ENCODE assay signal across 17 cellular contexts in genomic region chrX:10761447-10761846, GRCh38.
A peak's percentile ranks its signal among the peaks of the same experiment; 100 is the strongest.
DNase-seq lines count a peak whose midpoint lies in the region; ATAC-seq, FAIRE-seq and TF ChIP-seq lines count a peak whose summit lies in the region.
"Had no signal": no experiment of that assay in that cellular context is flagged by ENCODE, and none has a peak within 500 bp of the region (broad histone marks: within the 10 kb centered on the region; RNA-seq: fewer than 3 reads in every experiment).

No MANE protein-coding gene starts in this region.

- H3K36me3 ChIP-seq in K562 (ENCODE audit: control insufficient read depth, insufficient read depth, low read length) = no peaks in the 10 kb centered on the region
- H3K36me3 ChIP-seq in mesenchymal stem cell (ENCODE audit: control insufficient read depth in 1 of 2, insufficient read depth in 2 of 2, low read depth in 1 of 2, low read length in 2 of 2) = no peaks in the 10 kb centered on the region
- H3K36me3 ChIP-seq: BLaER1 had no signal

- H3K27ac ChIP-seq in K562 (ENCODE audit: extremely low read depth, low read depth, low read length) (no peak overlapping the region), mesenchymal stem cell (ENCODE audit: low read length, poor library complexity, severe bottlenecking) (no peak overlapping the region)
- H3K27ac ChIP-seq: 22Rv1, BLaER1 had no signal

- peaks cover 27% of the 10 kb centered on the region for H3K27me3 Mint-ChIP-seq in activated T-cell treated with anti-CD3 and anti-CD28 coated beads, Interleukin-2, amount 50 U/mL, for 24 hours

- no peak for TF ChIP-seq CTCF in K562 (IDR thresholded peaks at IDR 0.05 in 2 of 3, conservative IDR thresholded peaks at IDR 0.05 in 1 of 3; ENCODE audit: insufficient read depth in 2 of 3, low read depth in 1 of 3, low read length in 3 of 3)

- H2BK5ac ChIP-seq in mesenchymal stem cell (ENCODE audit: low read depth, low read length, poor library complexity, severe bottlenecking) = no peak overlapping the region

- DNase-seq in DMS153 treated with DMSO at 0.1 percent for 48 hours (lab: John Stamatoyannopoulos, UW; ENCODE audit: unreplicated experiment) = peak; percentile 5
- no peak for DNase-seq in DMS153 (lab: John Stamatoyannopoulos, UW)
- DNase-seq in NCI-H510A (lab: John Stamatoyannopoulos, UW) = peak; percentile 11
- DNase-seq in K562 (ENCODE audit: extremely low read depth in 1 of 4, low spot score in 3 of 4) = no peak
- DNase-seq in mesenchymal stem cell = no peak
- DNase-seq in stimulated activated CD4-positive, alpha-beta T cell treated with anti-CD3 and anti-CD28 coated beads, Interleukin-12 subunit alpha, Interleukin-12 subunit beta, amount 100 ng/mL, for 4 hours = no peak
- no peak for DNase-seq in activated T-cell treated with anti-CD3 and anti-CD28 coated beads, Interleukin-2, amount 50 U/mL, for 24 hours
- DNase-seq: CD8-positive, alpha-beta memory T cell; HCEC 1CT; NCI-H1092 treated with DMSO at 0.1 percent for 48 hours; NCI-H2081 treated with DMSO at 0.1 percent for 48 hours; NCI-H446 treated with DMSO at 0.1 percent for 48 hours; OCI-M1; RPMI8226 had no signal

- no peak for TF ChIP-seq RAD21 in K562 (CRISPR knock-in tag; conservative IDR thresholded peaks at IDR 0.05 in 1 of 2, IDR thresholded peaks at IDR 0.05 in 1 of 2)

- POLR2A ChIA-PET in K562 (lab: Yijun Ruan, JAX) = interaction anchor here (1.5 kb wide), 1 partner anchor 14 kb away, joined by 3 read pairs; no protein-coding TSS in a partner anchor

- peaks cover 2% of the 10 kb centered on the region for H3K9me3 Mint-ChIP-seq in activated T-cell treated with anti-CD3 and anti-CD28 coated beads, Interleukin-2, amount 50 U/mL, for 24 hours

- no peak for TF ChIP-seq EP300 in K562 (IDR thresholded peaks at IDR 0.05; ENCODE audit: low read length)

- H3K4me1 ChIP-seq in K562 (replicated peaks in 1 of 2; ENCODE audit: control insufficient read depth in 2 of 2, insufficient read depth in 2 of 2, low read length in 2 of 2) = no peaks in the 10 kb centered on the region
- H3K4me1 ChIP-seq in mesenchymal stem cell (ENCODE audit: control insufficient read depth, insufficient read depth, low read depth, low read length) = peaks cover 3% of the 10 kb centered on the region

- CTCF ChIA-PET in K562 (lab: Yijun Ruan, JAX; ENCODE audit: low intra/inter-chr PET ratio) = no interaction called here

- H2AK5ac ChIP-seq in mesenchymal stem cell (ENCODE audit: low read length, severe bottlenecking) = no peak overlapping the region

- H3K18ac ChIP-seq in mesenchymal stem cell (ENCODE audit: low read depth in 1 of 2, low read length in 2 of 2) = peak overlapping the region; percentile 54 to 92

- no peaks in the 10 kb centered on the region for H3K9me1 ChIP-seq in K562 (ENCODE audit: control insufficient read depth, insufficient read depth, low read length)

- no peaks in the 10 kb centered on the region for H3K36me3 Mint-ChIP-seq in activated T-cell treated with anti-CD3 and anti-CD28 coated beads, Interleukin-2, amount 50 U/mL, for 24 hours (ENCODE audit: low read depth)
- H3K36me3 Mint-ChIP-seq: CD8-positive, alpha-beta memory T cell had no signal

- H2BK12ac ChIP-seq in mesenchymal stem cell (ENCODE audit: low read length in 2 of 2) = no peak overlapping the region

- no peaks in the 10 kb centered on the region for H3K9me3 ChIP-seq in K562 (replicated peaks; ENCODE audit: control insufficient read depth, insufficient read depth, low read depth, low read length)
- H3K9me3 ChIP-seq in mesenchymal stem cell (ENCODE audit: control insufficient read depth, low read length) = no peaks in the 10 kb centered on the region
- H3K9me3 ChIP-seq: BLaER1 had no signal

- BruUV-seq in K562 (replicated peaks; lab: Mats Ljungman, UMichigan) = no TSS peak

- H3K4me1 Mint-ChIP-seq in activated T-cell treated with anti-CD3 and anti-CD28 coated beads, Interleukin-2, amount 50 U/mL, for 24 hours (ENCODE audit: low read depth) = no peaks in the 10 kb centered on the region
- H3K4me1 Mint-ChIP-seq: CD8-positive, alpha-beta memory T cell had no signal

- no peak for TF ChIP-seq POLR2A in K562 (conservative IDR thresholded peaks at IDR 0.05)

- H2BK120ac ChIP-seq in mesenchymal stem cell (ENCODE audit: low read depth, low read length) = no peak overlapping the region

- H2AFZ ChIP-seq in K562 (ENCODE audit: low read depth, low read length) (no peak overlapping the region), mesenchymal stem cell (ENCODE audit: low read depth, low read length) (no peak overlapping the region)

- no peak overlapping the region for H4K8ac ChIP-seq in mesenchymal stem cell (ENCODE audit: low read length)

- peak overlapping the region in 1 of 2 experiments; percentile 32 for H3K14ac ChIP-seq in mesenchymal stem cell (ENCODE audit: low read length in 2 of 2)

- H3K79me2 ChIP-seq in K562 (ENCODE audit: control insufficient read depth, insufficient read depth, low read length) = no peaks in the 10 kb centered on the region

- H3K79me1 ChIP-seq in mesenchymal stem cell (replicated peaks; ENCODE audit: low read length, poor library complexity, severe bottlenecking) = no peaks in the 10 kb centered on the region

- intact Hi-C loops in K562 (cut with micrococcal nuclease) = no loop called here

- WGBS in K562 (ENCODE audit: insufficient coverage, low coverage, missing lambda C conversion rate) = 0% methylated on average over 1 of the region's 1 CpG
- WGBS in mesenchymal stem cell = no CpG with 5 or more reads among the region's 1 CpG

- ATAC-seq in K562 (no peak), GM21390 (IDR thresholded peaks at IDR 0.05; ENCODE audit: unreplicated experiment) (no peak)

- no peak overlapping the region for H4K91ac ChIP-seq in mesenchymal stem cell (ENCODE audit: low read length)

- no peaks in the 10 kb centered on the region for H4K20me1 ChIP-seq in K562 (replicated peaks; ENCODE audit: control insufficient read depth, insufficient read depth, low read length)

- no peak overlapping the region for H3K9ac ChIP-seq in K562 (ENCODE audit: insufficient read depth in 1 of 2, low read depth in 2 of 2, low read length in 2 of 2)
- H3K9ac ChIP-seq in mesenchymal stem cell (ENCODE audit: low read length) = no peak overlapping the region
- H3K9ac ChIP-seq: BLaER1 had no signal

- H3K23ac ChIP-seq in mesenchymal stem cell (ENCODE audit: low read length in 2 of 2) = no peak overlapping the region

- H3K27me3 ChIP-seq in K562 (ENCODE audit: control insufficient read depth in 2 of 2, insufficient read depth in 2 of 2, low read length in 2 of 2) = peaks cover 0 to 3% of the 10 kb centered on the region in 2 experiments; a peak in 1 of 5 replicates
- no peaks in the 10 kb centered on the region for H3K27me3 ChIP-seq in mesenchymal stem cell (ENCODE audit: control insufficient read depth in 1 of 2, insufficient read depth in 1 of 2, low read length in 2 of 2)

- H3K4ac ChIP-seq in mesenchymal stem cell (ENCODE audit: low read depth in 1 of 2, low read length in 2 of 2) = no peak overlapping the region

- FAIRE-seq in K562 (lab: Jason Lieb, UNC) = no peak

- H3K4me3 ChIP-seq in K562 (no peak overlapping the region), mesenchymal stem cell (ENCODE audit: insufficient read depth in 1 of 2, low read depth in 1 of 2, low read length in 2 of 2) (no peak overlapping the region)
- H3K4me3 ChIP-seq: BLaER1 had no signal

- H3K4me3 Mint-ChIP-seq in activated T-cell treated with anti-CD3 and anti-CD28 coated beads, Interleukin-2, amount 50 U/mL, for 24 hours = no peak overlapping the region
- H3K4me3 Mint-ChIP-seq: CD8-positive, alpha-beta memory T cell had no signal

- no peak overlapping the region for H2BK15ac ChIP-seq in mesenchymal stem cell (ENCODE audit: low read depth, poor library complexity, severe bottlenecking)

- H3K27ac Mint-ChIP-seq in activated T-cell treated with anti-CD3 and anti-CD28 coated beads, Interleukin-2, amount 50 U/mL, for 24 hours = no peak overlapping the region
- H3K27ac Mint-ChIP-seq: CD8-positive, alpha-beta memory T cell had no signal

- H3K4me2 ChIP-seq in K562 (ENCODE audit: insufficient read depth, low read length) = no peak overlapping the region
- no peak overlapping the region for H3K4me2 ChIP-seq in mesenchymal stem cell (ENCODE audit: low read length, poor library complexity, severe bottlenecking)
- H3K4me2 ChIP-seq: BLaER1 had no signal

- in situ Hi-C loops in K562 (cut with MboI) = no loop called here

TF ChIP-seq in K562, 482 proteins besides CTCF, POLR2A, EP300 and RAD21:
- TF ChIP-seq SOX6 (IDR thresholded peaks at IDR 0.05) (no peak), SMARCA5 (IDR thresholded peaks at IDR 0.05) (no peak), TFE3 (CRISPR knock-in tag; IDR thresholded peaks at IDR 0.05) (peak; percentile 34; the same call in 1 of the 2 replicates), TCF15 (CRISPR knock-in tag; IDR thresholded peaks at IDR 0.05) (no peak), ZNF77 (CRISPR knock-in tag; IDR thresholded peaks at IDR 0.05) (no peak), HDGF (IDR thresholded peaks at IDR 0.05) (no peak)

Comparison
In these comparisons a context has a peak if more than half of its experiments do, and no peak if none do; other contexts are left out.
1. DNase-seq: peak in DMS153 treated with DMSO at 0.1 percent for 48 hours (single experiment) and NCI-H510A (single experiment); none in DMS153 (single experiment), K562 (0 of 4), mesenchymal stem cell (single experiment), stimulated activated CD4-positive, alpha-beta T cell treated with anti-CD3 and anti-CD28 coated beads, Interleukin-12 subunit alpha, Interleukin-12 subunit beta, amount 100 ng/mL, for 4 hours (single experiment) and activated T-cell treated with anti-CD3 and anti-CD28 coated beads, Interleukin-2, amount 50 U/mL, for 24 hours (single experiment).